In the genomic region with DNA sequence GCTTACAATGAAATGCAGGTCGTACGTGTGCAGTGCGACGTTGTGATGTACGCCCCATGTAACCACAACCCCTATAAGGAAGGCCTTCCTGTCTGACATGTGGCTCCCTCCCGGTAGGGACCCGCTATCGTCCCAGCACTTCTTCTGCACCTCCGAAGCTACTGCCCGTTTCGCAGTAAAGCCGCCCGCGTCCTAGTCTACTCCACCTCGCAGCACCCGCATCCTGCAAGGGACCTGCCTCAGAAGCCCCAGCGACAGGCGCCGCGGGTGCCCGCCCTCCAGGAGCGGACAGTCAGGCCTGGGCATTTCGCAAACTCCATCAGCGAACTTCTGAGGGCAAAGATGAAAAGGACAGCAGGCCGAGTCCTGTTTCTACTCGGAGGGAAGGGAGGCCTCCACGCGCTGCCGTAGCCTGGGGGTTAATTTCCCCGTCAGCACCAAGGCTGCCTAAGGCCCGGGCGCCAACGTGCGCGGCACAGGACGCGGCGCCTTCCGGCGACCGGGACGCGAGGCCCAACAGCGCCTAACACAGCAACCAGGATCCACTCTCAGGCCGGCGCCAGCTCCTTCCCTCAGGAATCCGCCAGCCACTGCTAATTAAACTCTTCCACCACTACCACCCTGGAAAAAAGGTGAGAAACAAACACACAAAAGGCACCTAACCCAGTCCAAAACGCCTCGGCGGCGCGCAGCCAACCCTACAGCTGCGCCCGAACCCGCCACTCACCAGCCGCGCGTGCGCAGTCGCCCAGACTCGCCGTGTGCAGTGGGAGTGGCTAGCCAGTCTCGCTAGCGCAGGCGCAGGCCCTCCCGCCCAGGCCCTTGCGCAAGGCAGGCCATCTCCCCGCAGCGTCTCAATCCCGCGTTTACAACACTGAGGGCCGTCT, we compare ENCODE assay signal across 8 cellular contexts. TPM values are rescaled to one million over a fixed set of nuclear protein-coding genes. Genes with fewer than 3 reads are reported as not detected.
A peak's percentile ranks its signal among the peaks of the same experiment; 100 is the strongest.
DNase-seq lines count a peak whose midpoint lies in the region; ATAC-seq and TF ChIP-seq lines count a peak whose summit lies in the region.

A gene with protein sequence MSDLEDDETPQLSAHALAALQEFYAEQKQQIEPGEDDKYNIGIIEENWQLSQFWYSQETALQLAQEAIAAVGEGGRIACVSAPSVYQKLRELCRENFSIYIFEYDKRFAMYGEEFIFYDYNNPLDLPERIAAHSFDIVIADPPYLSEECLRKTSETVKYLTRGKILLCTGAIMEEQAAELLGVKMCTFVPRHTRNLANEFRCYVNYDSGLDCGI (minus strand): TSS at position 768 of the 887 bp plus-strand sequence. CDS start 16,363 bp downstream, outside the sequence.

- CTCF ChIA-PET in CD8-positive, alpha-beta memory T cell (lab: Charles Lee): interaction anchor here (1.1 to 1.8 kb wide), 2 partner anchors 14 to 69 kb away, joined by 3 to 5 read pairs; a partner anchor contains a TSS

- H3K4me3 Mint-ChIP-seq in CD8-positive, alpha-beta memory T cell: peak within 1 kb of the TSS; percentile 85 to 97 (median 92)
- H3K4me3 Mint-ChIP-seq in effector memory CD8-positive, alpha-beta T cell: peak within 1 kb of the TSS; percentile 77 to 90
- H3K4me3 Mint-ChIP-seq in memory B cell: peak within 1 kb of the TSS; percentile 99

- no peaks in the 10 kb centered on the region for H3K27me3 ChIP-seq in CD8-positive, alpha-beta memory T cell (ENCODE audit: insufficient read depth, low read length, poor library complexity, severe bottlenecking)

- H3K4me1 Mint-ChIP-seq in CD8-positive, alpha-beta memory T cell: peaks cover 21 to 45% (median 38%) of the 10 kb centered on the region in 3 donors
- H3K4me1 Mint-ChIP-seq in effector memory CD8-positive, alpha-beta T cell (ENCODE audit: low read depth in 2 of 2): peaks cover 10 to 17% of the 10 kb centered on the region in 2 donors
- H3K4me1 Mint-ChIP-seq in memory B cell: peaks cover 8% of the 10 kb centered on the region

- H3K27me3 Mint-ChIP-seq in CD8-positive, alpha-beta memory T cell: no peaks in the 10 kb centered on the region
- no peaks in the 10 kb centered on the region for H3K27me3 Mint-ChIP-seq in effector memory CD8-positive, alpha-beta T cell
- H3K27me3 Mint-ChIP-seq in memory B cell: no peaks in the 10 kb centered on the region

- H3K9me3 ChIP-seq in CD8-positive, alpha-beta memory T cell (ENCODE audit: low read length): no peaks in the 10 kb centered on the region

- peaks cover 9 to 30% (median 21%) of the 10 kb centered on the region in 3 donors for H3K36me3 Mint-ChIP-seq in CD8-positive, alpha-beta memory T cell
- H3K36me3 Mint-ChIP-seq in effector memory CD8-positive, alpha-beta T cell (ENCODE audit: insufficient read depth): peaks cover 19% of the 10 kb centered on the region
- H3K36me3 Mint-ChIP-seq in memory B cell: peaks cover 15% of the 10 kb centered on the region

- POLR2A ChIA-PET in CD8-positive, alpha-beta memory T cell (lab: Charles Lee): interaction anchor here (0.6 to 2.7 kb wide), 5 partner anchors 9 to 684 kb away, joined by 3 to 9 read pairs (median 3); a partner anchor contains a TSS

- ATAC-seq in effector memory CD8-positive, alpha-beta T cell (replicated peaks): peak; percentile 83
- peak; percentile 90 for ATAC-seq in memory B cell (ENCODE audit: low read depth)

- no peaks in the 10 kb centered on the region for H3K36me3 ChIP-seq in CD8-positive, alpha-beta memory T cell (ENCODE audit: insufficient read depth, low read length)

- peak within 1 kb of the TSS; percentile 92 for H3K27ac ChIP-seq in CD8-positive, alpha-beta memory T cell (ENCODE audit: low read depth, low read length)

- peak within 1 kb of the TSS; percentile 85 for H3K4me3 ChIP-seq in CD8-positive, alpha-beta memory T cell (ENCODE audit: low read length)

- DNase-seq in CD8-positive, alpha-beta memory T cell: peak; percentile 91 to 95 (median 92)
- DNase-seq in GM20000 (ENCODE audit: low spot score) (peak; percentile 90), HT-29 (ENCODE audit: low spot score) (peak; percentile 99), memory B cell (ENCODE audit: low spot score in 2 of 2) (peak; percentile 91 to 92)
- DNase-seq in NK-92 treated with Interleukin-12 subunit alpha and Interleukin-12 subunit beta, amount 100 ng/mL, for 24 hours (lab: John Stamatoyannopoulos, UW): peak; percentile 92
- DNase-seq in activated CD8-positive, alpha-beta memory T cell treated with anti-CD3 and anti-CD28 coated beads for 4 hours (ENCODE audit: low read depth in 2 of 2): peak; percentile 88 to 89
- DNase-seq in effector memory CD8-positive, alpha-beta T cell: peak; percentile 92 to 94 (median 93)
- peak; percentile 94 for DNase-seq in stimulated activated CD8-positive, alpha-beta memory T cell treated with anti-CD3 and anti-CD28 coated beads, Interleukin-12 subunit alpha, Interleukin-12 subunit beta, amount 100 ng/mL, for 1 hour (ENCODE audit: low read depth)

- peaks cover 19% of the 10 kb centered on the region for H3K4me1 ChIP-seq in CD8-positive, alpha-beta memory T cell (ENCODE audit: insufficient read depth, low read length)

- peaks cover 2 to 13% (median 10%) of the 10 kb centered on the region in 5 donors for H3K9me3 Mint-ChIP-seq in CD8-positive, alpha-beta memory T cell
- no peaks in the 10 kb centered on the region for H3K9me3 Mint-ChIP-seq in effector memory CD8-positive, alpha-beta T cell
- H3K9me3 Mint-ChIP-seq in memory B cell: peaks cover 4% of the 10 kb centered on the region

- peak within 1 kb of the TSS; percentile 96 to 100 (median 98) for H3K27ac Mint-ChIP-seq in CD8-positive, alpha-beta memory T cell
- H3K27ac Mint-ChIP-seq in effector memory CD8-positive, alpha-beta T cell: peak within 1 kb of the TSS; percentile 91 to 98
- peak within 1 kb of the TSS; percentile 91 for H3K27ac Mint-ChIP-seq in memory B cell

- no peak for TF ChIP-seq CTCF in GM20000 (IDR thresholded peaks at IDR 0.05; ENCODE audit: extremely low read depth, missing control alignments)

RNA-seq across cellular contexts. Expression of the gene that starts here (rescaled TPM):
- 10 to 100 TPM; 20.1 to 21.5 TPM for total RNA-seq in CD8-positive, alpha-beta memory T cell
- polyA plus RNA-seq in CD8-positive, alpha-beta memory T cell: 13.9 TPM
- total RNA-seq in HT-29 (2014; rRNA removed; shearing (Covaris generic)): 8.8 and 9.1 TPM in 2 replicates

Comparison
In these comparisons a context has a peak if more than half of its experiments do, and no peak if none do; other contexts are left out.
1. Peak in every context shown above with its lines: DNase-seq, ATAC-seq, H3K4me3 ChIP-seq and H3K27ac ChIP-seq.